In the genomic region with DNA sequence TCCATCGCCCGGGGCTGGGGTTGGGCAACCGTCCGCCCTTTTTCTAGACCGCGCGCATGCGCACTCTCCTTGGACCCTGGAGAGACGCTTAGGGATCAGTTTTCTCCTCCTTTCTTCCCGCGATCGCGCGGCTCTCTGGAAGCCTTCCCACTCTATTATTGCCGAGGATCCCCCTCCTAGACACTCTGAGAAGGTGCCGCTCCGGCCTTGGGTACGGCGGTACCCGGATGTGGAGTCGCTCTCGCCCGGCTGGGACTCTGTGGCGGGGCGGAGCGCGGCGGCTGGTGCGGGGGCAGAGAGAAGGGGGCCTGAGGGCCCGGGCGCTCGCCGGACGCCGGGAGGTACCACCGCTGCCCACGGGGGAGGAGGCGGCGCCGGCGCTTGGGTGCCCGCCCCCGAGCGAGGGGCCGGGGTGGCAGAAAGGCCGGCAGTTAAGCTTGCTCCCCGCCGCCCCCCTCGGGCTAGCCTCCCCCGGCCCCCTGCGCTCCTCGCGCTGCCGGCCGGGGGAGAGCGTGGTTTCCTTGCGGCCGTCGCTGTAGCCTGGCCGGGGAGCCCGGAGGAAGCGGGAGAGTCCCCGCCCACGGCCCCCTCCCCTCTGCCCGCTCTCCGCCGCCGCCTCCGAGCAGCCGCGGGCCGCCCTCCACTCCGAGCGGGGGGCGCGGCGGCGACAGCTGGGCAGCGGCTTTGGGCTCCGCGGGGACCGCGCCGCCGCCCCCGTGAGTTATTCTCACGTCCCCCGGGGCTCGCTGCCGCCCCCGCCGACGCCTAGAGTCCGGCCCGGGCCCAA, we compare ENCODE assay signal across 8 cellular contexts. TPM values are rescaled to one million over a fixed set of nuclear protein-coding genes. Genes with fewer than 3 reads are reported as not detected.
DNase-seq lines count a peak whose midpoint lies in the region; ATAC-seq and TF ChIP-seq lines count a peak whose summit lies in the region.

TSS of gene MIB1 (plus strand) at position 69 of the 787 bp plus-strand sequence. CDS start 792 bp downstream, outside the sequence.

- H3K27ac ChIP-seq in caudate nucleus (ENCODE audit: low read depth, low read length) (peak within 1 kb of the TSS; percentile 98), spleen (peak within 1 kb of the TSS; percentile 92 to 99 (median 98))

- no peak for TF ChIP-seq CTCF in spleen (IDR thresholded peaks at IDR 0.05 in 8 of 11, conservative IDR thresholded peaks at IDR 0.05 in 3 of 11)

- peaks cover 6 to 53% (median 33%) of the 10 kb centered on the region in 6 donors for H3K4me1 ChIP-seq in spleen

- peak within 1 kb of the TSS; percentile 78 to 98 (median 93) for H3K4me3 ChIP-seq in spleen

- peak; percentile 62 for ATAC-seq in HG02610 (IDR thresholded peaks at IDR 0.05; ENCODE audit: unreplicated experiment)

- peaks cover 0 to 2% (median 0%) of the 10 kb centered on the region in 6 donors for H3K9me3 Mint-ChIP-seq in immature natural killer cell

- H3K27me3 Mint-ChIP-seq in immature natural killer cell (ENCODE audit: low read depth in 3 of 3) = peaks cover 3 to 22% (median 14%) of the 10 kb centered on the region in 3 donors

- no peaks in the 10 kb centered on the region for H3K36me3 ChIP-seq in spleen

- peaks cover 29 to 46% of the 10 kb centered on the region in 2 donors for H3K4me1 Mint-ChIP-seq in immature natural killer cell

- peak within 1 kb of the TSS; percentile 84 to 98 (median 96) for H3K27ac Mint-ChIP-seq in immature natural killer cell

- TF ChIP-seq POLR2A in spleen (IDR thresholded peaks at IDR 0.05) = peak in 1 of 3 donors; percentile 40

- peaks cover 0 to 7% (median 3%) of the 10 kb centered on the region in 8 donors for H3K9me3 ChIP-seq in spleen

- 0 to 1% (median 1%) methylated on average over 27 to 95 of the region's 95 CpGs for WGBS in spleen, 5 donors

- intact Hi-C loops in spleen (cut with DNase I; ENCODE audit: low total_unique reads) = loop anchor here (10.0 kb wide), 1 partner anchor 126 kb away; the partner anchor contains the start of gene SNRPD1

- H3K4me3 Mint-ChIP-seq in immature natural killer cell = peak within 1 kb of the TSS; percentile 92 to 97 (median 95)

- H3K36me3 Mint-ChIP-seq in immature natural killer cell = peaks cover 0 to 4% (median 3%) of the 10 kb centered on the region in 3 donors

- DNase-seq in NCI-H82 (lab: John Stamatoyannopoulos, UW) (peak; percentile 99), NCI-H82 treated with DMSO at 0.1 percent for 48 hours (lab: John Stamatoyannopoulos, UW; ENCODE audit: unreplicated experiment) (no peak), NCI-H1417 (lab: John Stamatoyannopoulos, UW) (peak; percentile 97 to 100 (median 99)), T1000 (lab: John Stamatoyannopoulos, UW) (peak; percentile 98), caudate nucleus (lab: John Stamatoyannopoulos, UW) (peak in 48 of 61 donors; percentile 25 to 99 (median 97)), immature natural killer cell (peak; percentile 99), spleen (no peak)

- no peaks in the 10 kb centered on the region for H3K27me3 ChIP-seq in spleen (replicated peaks in 1 of 7)

RNA-seq across cellular contexts. Expression of gene MIB1, which starts in this region (rescaled TPM):
- 1 to 10 TPM; 1.9 to 6.4 (median 5.0) TPM for polyA plus RNA-seq in immature natural killer cell
- 10 to 100 TPM; 22.0 to 33.3 (median 28.7) TPM for total RNA-seq in spleen
- polyA plus RNA-seq in spleen = 1 to 10 TPM; 2.7 to 4.1 (median 3.1) TPM

Comparison
In these comparisons a context has a peak if more than half of its experiments do, and no peak if none do; other contexts are left out.
1. DNase-seq: peak in NCI-H82 (single experiment), NCI-H1417 (3 of 3), T1000 (single experiment), caudate nucleus (48 of 61) and immature natural killer cell (3 of 3); none in NCI-H82 treated with DMSO at 0.1 percent for 48 hours (single experiment) and spleen (single experiment).